8 cellular contexts compared by ENCODE assay signal in genomic region chr11:102666331-102666957, GRCh38. TPM values are rescaled to one million over a fixed set of nuclear protein-coding genes. Genes with fewer than 3 reads are reported as not detected.
DNase-seq lines count a peak whose midpoint lies in the region; ATAC-seq, FAIRE-seq and TF ChIP-seq lines count a peak whose summit lies in the region.

No MANE protein-coding gene starts in this region.

- H2AFZ ChIP-seq in PC-9, result no peak overlapping the region

- H3K9me3 ChIP-seq in PC-9 (ENCODE audit: insufficient read depth, low read depth), result no peaks in the 10 kb centered on the region
- H3K9me3 ChIP-seq in mucosa of descending colon, result no peaks in the 10 kb centered on the region

- no peak overlapping the region for H3K27ac Mint-ChIP-seq in activated T-helper 17 cell treated with anti-CD3 and anti-CD28 coated beads, Interleukin-2, amount 50 U/mL, for 72 hours

- POLR2A ChIA-PET in PC-9 (lab: Charles Lee; ENCODE audit: unreplicated experiment), result interaction anchor here (0.6 kb wide), 1 partner anchor 11 kb away, joined by 8 read pairs; no protein-coding TSS in a partner anchor

- no peak for FAIRE-seq in D721Med (lab: Jason Lieb, UNC)

- H3K36me3 Mint-ChIP-seq in activated T-helper 17 cell treated with anti-CD3 and anti-CD28 coated beads, Interleukin-2, amount 50 U/mL, for 72 hours (ENCODE audit: low read depth), result no peaks in the 10 kb centered on the region

- H3K4me2 ChIP-seq in PC-9, result peak overlapping the region; percentile 28; the same call in 1 of the 2 replicates

- TF ChIP-seq CTCF in D721Med (IDR thresholded peaks at IDR 0.05; ENCODE audit: insufficient read depth, missing control alignments), result peak; percentile 87
- peak; percentile 96 for TF ChIP-seq CTCF in PC-9 (conservative IDR thresholded peaks at IDR 0.05)
- peak; percentile 53 to 89 (median 76) for TF ChIP-seq CTCF in dorsolateral prefrontal cortex (IDR thresholded peaks at IDR 0.05 in 54 of 56, conservative IDR thresholded peaks at IDR 0.05 in 2 of 56; ENCODE audit: low read depth in 1 of 56, partially characterized antibody in 56 of 56)
- peak; percentile 57 for TF ChIP-seq CTCF in mucosa of descending colon (IDR thresholded peaks at IDR 0.05)

- intact Hi-C loops in PC-9 (cut with micrococcal nuclease; ENCODE audit: unreplicated experiment) (loop anchor here (1.0 to 10.0 kb wide), 7 partner anchors 54 to 1212 kb away; no protein-coding TSS in a partner anchor), dorsolateral prefrontal cortex (cut with DNase I) (loop anchor here in 1 of 2 donors (5.0 kb wide), 1 partner anchor 379 kb away; no protein-coding TSS in a partner anchor), mucosa of descending colon (cut with DNase I, micrococcal nuclease) (no loop called here)

- ATAC-seq in GM18868 (IDR thresholded peaks at IDR 0.05; ENCODE audit: unreplicated experiment) (peak; percentile 70), HG03469 (IDR thresholded peaks at IDR 0.05; ENCODE audit: unreplicated experiment) (peak; percentile 35), mucosa of descending colon (peak; percentile 70), GM19328 (IDR thresholded peaks at IDR 0.05; ENCODE audit: unreplicated experiment) (no peak)
- ATAC-seq in activated T-helper 17 cell treated with anti-CD3 and anti-CD28 coated beads, Interleukin-2, amount 50 U/mL, for 72 hours (replicated peaks), result no peak

- no peaks in the 10 kb centered on the region for H3F3A ChIP-seq in PC-9 (ENCODE audit: insufficient read depth, low read depth)

- H3K27me3 ChIP-seq in PC-9 (ENCODE audit: insufficient read depth, low read depth) (no peaks in the 10 kb centered on the region), dorsolateral prefrontal cortex (no peaks in the 10 kb centered on the region)

- no peaks in the 10 kb centered on the region for H4K20me1 ChIP-seq in PC-9 (ENCODE audit: insufficient read depth)

- H3K4me3 Mint-ChIP-seq in activated T-helper 17 cell treated with anti-CD3 and anti-CD28 coated beads, Interleukin-2, amount 50 U/mL, for 72 hours, result no peak overlapping the region

- no peaks in the 10 kb centered on the region for H3K9me3 Mint-ChIP-seq in activated T-helper 17 cell treated with anti-CD3 and anti-CD28 coated beads, Interleukin-2, amount 50 U/mL, for 72 hours

- no peak for DNase-seq in D721Med (ENCODE audit: insufficient read length, low spot score)
- DNase-seq in PC-9, result peak; percentile 22 to 46
- DNase-seq in dorsolateral prefrontal cortex, result no peak
- peak in 1 of 3 donors; percentile 28 for DNase-seq in mucosa of descending colon

- H3K4me3 ChIP-seq in PC-9 (no peak overlapping the region), dorsolateral prefrontal cortex (no peak overlapping the region), mucosa of descending colon (no peak overlapping the region)

- H3K4me1 Mint-ChIP-seq in activated T-helper 17 cell treated with anti-CD3 and anti-CD28 coated beads, Interleukin-2, amount 50 U/mL, for 72 hours, result no peaks in the 10 kb centered on the region

- no TSS peak for BruUV-seq in PC-9 (replicated peaks; lab: Mats Ljungman, UMichigan)

- H3K4me1 ChIP-seq in PC-9 (replicated peaks; ENCODE audit: insufficient read depth), result no peaks in the 10 kb centered on the region
- H3K4me1 ChIP-seq in mucosa of descending colon (ENCODE audit: low read depth), result no peaks in the 10 kb centered on the region

- no peak overlapping the region for H3K27ac ChIP-seq in PC-9
- H3K27ac ChIP-seq in dorsolateral prefrontal cortex, result no peak overlapping the region

- CTCF ChIA-PET in PC-9 (lab: Charles Lee), result interaction anchor here (0.6 to 1.4 kb wide), 10 partner anchors 51 to 1889 kb away, joined by 3 to 8 read pairs (median 4); no protein-coding TSS in a partner anchor

- H3K36me3 ChIP-seq in PC-9 (ENCODE audit: low read depth), result no peaks in the 10 kb centered on the region
- no peaks in the 10 kb centered on the region for H3K36me3 ChIP-seq in mucosa of descending colon (ENCODE audit: low read depth)

- H3K9me2 ChIP-seq in PC-9 (ENCODE audit: insufficient read depth), result no peaks in the 10 kb centered on the region; the same call in 1 of the 2 replicates

- H3K79me2 ChIP-seq in PC-9 (ENCODE audit: low read depth), result no peaks in the 10 kb centered on the region

- H3K27me3 Mint-ChIP-seq in activated T-helper 17 cell treated with anti-CD3 and anti-CD28 coated beads, Interleukin-2, amount 50 U/mL, for 72 hours, result peaks cover 7% of the 10 kb centered on the region

RNA-seq across cellular contexts. Expression of gene MMP27, which starts 39.1 kb away (rescaled TPM):
- total RNA-seq in PC-9 (2021), result not detected in 2 replicates
- total RNA-seq in dorsolateral prefrontal cortex, result not detected
- total RNA-seq in mucosa of descending colon, result under 1 TPM in 1 of 3 donors, not detected in 2; 0.16 TPM
- total RNA-seq in activated T-helper 17 cell treated with anti-CD3 and anti-CD28 coated beads, Interleukin-2, amount 50 U/mL, for 72 hours, result not detected

RNA-seq across cellular contexts. Expression of gene MMP20, which starts 41.3 kb away (rescaled TPM):
- total RNA-seq in PC-9 (2021) (not detected in 2 replicates), dorsolateral prefrontal cortex (not detected), mucosa of descending colon (not detected)
- total RNA-seq in activated T-helper 17 cell treated with anti-CD3 and anti-CD28 coated beads, Interleukin-2, amount 50 U/mL, for 72 hours, result not detected

RNA-seq across cellular contexts. Expression of gene MMP8, which starts 58.3 kb away (rescaled TPM):
- total RNA-seq in PC-9 (2021) (not detected in 2 replicates), dorsolateral prefrontal cortex (10 to 100 TPM in 2 of 120 experiments, 1 to 10 TPM in 15, under 1 TPM in 19, not detected in 84; 0.16 to 17.5 (median 0.93) TPM), mucosa of descending colon (not detected)
- not detected for total RNA-seq in activated T-helper 17 cell treated with anti-CD3 and anti-CD28 coated beads, Interleukin-2, amount 50 U/mL, for 72 hours

Comparison
In these comparisons a context has a peak if more than half of its experiments do, and no peak if none do; other contexts are left out.
1. DNase-seq: peak in PC-9 (2 of 2); none in D721Med (single experiment) and dorsolateral prefrontal cortex (0 of 10).
2. ATAC-seq: peak in GM18868 (single experiment), HG03469 (single experiment) and mucosa of descending colon (single experiment); none in GM19328 (single experiment) and activated T-helper 17 cell treated with anti-CD3 and anti-CD28 coated beads, Interleukin-2, amount 50 U/mL, for 72 hours (single experiment).
3. Peak in every context shown above with its lines, with median percentiles within 50 percentile points of each other: CTCF ChIP-seq.